Comparison of ENCODE assay signal across 8 cellular contexts in genomic region chr7:65722361-65722792, GRCh38.
DNase-seq lines count a peak whose midpoint lies in the region; ATAC-seq, FAIRE-seq and TF ChIP-seq lines count a peak whose summit lies in the region.

No MANE protein-coding gene starts in this region.

- no peak overlapping the region for H3K4me3 Mint-ChIP-seq in activated B cell treated with CpG ODN at 0.5 μM for 24 hours

- FAIRE-seq in bronchial epithelial cell (lab: Jason Lieb, UNC), result no peak

- no peaks in the 10 kb centered on the region for H3K27me3 ChIP-seq in bronchial epithelial cell (ENCODE audit: control insufficient read depth, insufficient read depth, low read length)
- H3K27me3 ChIP-seq in liver (ENCODE audit: control insufficient read depth in 4 of 4, insufficient read depth in 4 of 4, low read length in 3 of 4), result no peaks in the 10 kb centered on the region

- H3K4me1 ChIP-seq in liver (ENCODE audit: control insufficient read depth in 4 of 4, insufficient read depth in 4 of 4, low read length in 3 of 4), result peaks cover 0 to 2% (median 0%) of the 10 kb centered on the region in 4 donors

- no peaks in the 10 kb centered on the region for H3K36me3 ChIP-seq in bronchial epithelial cell (ENCODE audit: control insufficient read depth, insufficient read depth, low read length)
- peaks cover 0 to 6% (median 1%) of the 10 kb centered on the region in 4 donors for H3K36me3 ChIP-seq in liver (ENCODE audit: control insufficient read depth in 4 of 4, insufficient read depth in 3 of 4, low read depth in 1 of 4, low read length in 3 of 4)

- H3K4me1 Mint-ChIP-seq in activated B cell treated with CpG ODN at 0.5 μM for 24 hours, result peaks cover 8% of the 10 kb centered on the region

- no peak overlapping the region for H3K9ac ChIP-seq in liver (ENCODE audit: low read depth in 1 of 2, low read length in 2 of 2)

- peak; percentile 89 for TF ChIP-seq RAD21 in liver (IDR thresholded peaks at IDR 0.05)

- 24% methylated on average over 11 of the region's 11 CpGs for WGBS in liver

- POLR2A ChIA-PET in activated B cell treated with CpG ODN at 0.5 μM for 24 hours (lab: Charles Lee), result interaction anchor here (0.6 kb wide), 1 partner anchor 928 kb away, joined by 4 read pairs; no protein-coding TSS in a partner anchor

- CTCF ChIA-PET in activated B cell treated with CpG ODN at 0.5 μM for 24 hours (lab: Charles Lee), result interaction anchor here (0.5 to 1.0 kb wide), 5 partner anchors 99 to 1163 kb away, joined by 3 to 5 read pairs (median 3); no protein-coding TSS in a partner anchor

- no peaks in the 10 kb centered on the region for H3K9me3 Mint-ChIP-seq in activated B cell treated with CpG ODN at 0.5 μM for 24 hours

- H3K9me3 ChIP-seq in liver (ENCODE audit: control insufficient read depth in 4 of 4, low read length in 3 of 4), result no peaks in the 10 kb centered on the region

- H3K27me3 Mint-ChIP-seq in activated B cell treated with CpG ODN at 0.5 μM for 24 hours, result no peaks in the 10 kb centered on the region

- intact Hi-C loops in activated B cell treated with CpG ODN at 0.5 μM for 24 hours (cut with micrococcal nuclease), result loop anchor here (1.0 to 5.0 kb wide), 3 partner anchors 118 to 1275 kb away; partner anchors contain the start of genes SBDS and TYW1

- H3K36me3 Mint-ChIP-seq in activated B cell treated with CpG ODN at 0.5 μM for 24 hours (ENCODE audit: low read depth), result peaks cover 15% of the 10 kb centered on the region

- no peak overlapping the region for H3K4me3 ChIP-seq in bronchial epithelial cell (ENCODE audit: low read depth, low read length)
- H3K4me3 ChIP-seq in liver (ENCODE audit: low read depth in 1 of 3, low read length in 3 of 3), result no peak overlapping the region

- no peak overlapping the region for H3K27ac ChIP-seq in liver (ENCODE audit: low read depth in 1 of 2, low read length in 2 of 2)

- ATAC-seq in activated B cell treated with CpG ODN at 0.5 μM for 24 hours (ENCODE audit: low read depth) (peak; percentile 60), HG03439 (IDR thresholded peaks at IDR 0.05; ENCODE audit: unreplicated experiment) (no peak)

- no peak overlapping the region for H3K27ac Mint-ChIP-seq in activated B cell treated with CpG ODN at 0.5 μM for 24 hours

- DNase-seq in DMS153 treated with DMSO at 0.1 percent for 48 hours (lab: John Stamatoyannopoulos, UW; ENCODE audit: unreplicated experiment) (peak; percentile 81), H4 (ENCODE audit: low spot score) (peak; percentile 41), NCI-H1694 treated with DMSO at 0.1 percent for 48 hours (lab: John Stamatoyannopoulos, UW) (peak; percentile 29), activated B cell treated with CpG ODN at 0.5 μM for 24 hours (peak; percentile 39), bronchial epithelial cell (ENCODE audit: low read depth) (peak; percentile 32)
- peak; percentile 31 to 40 for DNase-seq in stimulated activated CD8-positive, alpha-beta memory T cell treated with anti-CD3 and anti-CD28 coated beads, Interleukin-2, amount 100 ng/mL, for 1 hour (ENCODE audit: low read depth in 2 of 2)

- TF ChIP-seq CTCF in activated B cell treated with CpG ODN at 0.5 μM for 24 hours (IDR thresholded peaks at IDR 0.05) (peak; percentile 60), bronchial epithelial cell (IDR thresholded peaks at IDR 0.05; ENCODE audit: insufficient read depth, low read length, severe bottlenecking) (peak; percentile 84), liver (IDR thresholded peaks at IDR 0.05; ENCODE audit: low read depth, low read length, missing input control) (peak; percentile 75)

TF ChIP-seq in liver, 16 proteins besides CTCF, POLR2A, EP300 and RAD21:
- no peak for TF ChIP-seq FOXA2 (IDR thresholded peaks at IDR 0.05)
- TF ChIP-seq ATF3 (IDR thresholded peaks at IDR 0.05), result no peak
- TF ChIP-seq TAF1 (conservative IDR thresholded peaks at IDR 0.05), result no peak
- TF ChIP-seq JUND (IDR thresholded peaks at IDR 0.05), result no peak
- no peak for TF ChIP-seq EGR1 (IDR thresholded peaks at IDR 0.05; ENCODE audit: low read depth in 2 of 2)
- no peak for TF ChIP-seq RXRA (IDR thresholded peaks at IDR 0.05)
- no peak for TF ChIP-seq SP1 (IDR thresholded peaks at IDR 0.05)
- TF ChIP-seq MAX (IDR thresholded peaks at IDR 0.05), result no peak
- no peak for TF ChIP-seq HNF4A (conservative IDR thresholded peaks at IDR 0.05)
- TF ChIP-seq YY1 (IDR thresholded peaks at IDR 0.05), result no peak
- TF ChIP-seq FOXA1 (IDR thresholded peaks at IDR 0.05), result no peak
- TF ChIP-seq REST (IDR thresholded peaks at IDR 0.05), result no peak
- TF ChIP-seq HNF4G (IDR thresholded peaks at IDR 0.05), result no peak
- no peak for TF ChIP-seq ZBTB33 (IDR thresholded peaks at IDR 0.05)
- TF ChIP-seq NR2F2 (IDR thresholded peaks at IDR 0.05), result no peak
- no peak for TF ChIP-seq GABPA (IDR thresholded peaks at IDR 0.05 in 1 of 2, conservative IDR thresholded peaks at IDR 0.05 in 1 of 2)
TF ChIP-seq in liver: peak in this region for 0.

Comparison
In these comparisons a context has a peak if more than half of its experiments do, and no peak if none do; other contexts are left out.
1. DNase-seq: peak in every context shown above with its lines; median percentile 81 in DMS153 treated with DMSO at 0.1 percent for 48 hours; 41 in H4; 39 in activated B cell treated with CpG ODN at 0.5 μM for 24 hours; 36 in stimulated activated CD8-positive, alpha-beta memory T cell treated with anti-CD3 and anti-CD28 coated beads, Interleukin-2, amount 100 ng/mL, for 1 hour; 32 in bronchial epithelial cell; 29 in NCI-H1694 treated with DMSO at 0.1 percent for 48 hours.